18 cellular contexts compared by ENCODE assay signal in the genomic region with DNA sequence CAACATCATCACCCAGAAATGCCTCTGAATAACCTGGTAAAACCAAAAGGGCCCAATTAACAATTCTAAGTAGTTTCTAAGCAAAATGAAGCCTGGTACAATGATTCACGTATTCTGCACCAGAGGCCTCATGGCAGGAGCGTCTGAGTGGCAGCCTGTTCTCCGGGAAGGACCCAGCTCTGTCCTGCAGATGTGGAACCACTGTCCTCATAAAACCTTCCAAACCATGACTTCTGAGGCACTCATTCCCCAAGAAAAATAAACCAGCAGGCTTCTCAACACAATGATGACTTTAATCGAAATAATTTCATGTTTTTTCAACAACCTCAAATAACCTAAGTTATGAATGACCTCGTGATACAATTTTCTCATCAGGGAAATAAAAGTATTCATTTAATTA.
A peak's percentile ranks its signal among the peaks of the same experiment; 100 is the strongest.
DNase-seq lines count a peak whose midpoint lies in the region; ATAC-seq, FAIRE-seq and TF ChIP-seq lines count a peak whose summit lies in the region.
"Had no signal": no experiment of that assay in that cellular context is flagged by ENCODE, and none has a peak within 500 bp of the region (broad histone marks: within the 10 kb centered on the region; RNA-seq: fewer than 3 reads in every experiment).

No MANE protein-coding gene starts in this region.

- no peaks in the 10 kb centered on the region for H3K36me3 Mint-ChIP-seq in activated T-cell treated with anti-CD3 and anti-CD28 coated beads, Interleukin-2, amount 50 U/mL, for 72 hours (ENCODE audit: insufficient read depth in 2 of 2)
- H3K36me3 Mint-ChIP-seq in astrocyte (ENCODE audit: low read depth, unreplicated experiment) (peaks cover 13% of the 10 kb centered on the region), mesothelial cell of epicardium (no peaks in the 10 kb centered on the region)
- H3K36me3 Mint-ChIP-seq in naive thymus-derived CD4-positive, alpha-beta T cell, result peaks cover 0 to 16% (median 2%) of the 10 kb centered on the region in 5 donors
- H3K36me3 Mint-ChIP-seq: natural killer cell treated with Interleukin-12 subunit alpha and Interleukin-12 subunit beta and Interleukin-15 and Interleukin-18, amount 100 ng/mL, for 72 hours had no signal

- no peak for TF ChIP-seq POLR2A in vagina (IDR thresholded peaks at IDR 0.05)

- H3K27ac Mint-ChIP-seq in activated T-cell treated with anti-CD3 and anti-CD28 coated beads, Interleukin-2, amount 50 U/mL, for 72 hours, result peak overlapping the region; percentile 11
- no peak overlapping the region for H3K27ac Mint-ChIP-seq in astrocyte (ENCODE audit: unreplicated experiment)
- H3K27ac Mint-ChIP-seq in naive thymus-derived CD4-positive, alpha-beta T cell, result peak overlapping the region in 6 of 9 donors; percentile 20 to 83 (median 60)
- no peak overlapping the region for H3K27ac Mint-ChIP-seq in mesothelial cell of epicardium
- H3K27ac Mint-ChIP-seq: natural killer cell treated with Interleukin-12 subunit alpha and Interleukin-12 subunit beta and Interleukin-15 and Interleukin-18, amount 100 ng/mL, for 72 hours; stimulated activated naive CD8-positive, alpha-beta T cell treated with anti-CD3 and anti-CD28 coated beads, Interleukin-15, Interleukin-2, amounts not matched to agents 100 ng/mL and 50 ng/mL, for 24 hours had no signal

- POLR2A ChIA-PET in naive thymus-derived CD4-positive, alpha-beta T cell (lab: Charles Lee), result no interaction called here

- H3K4me1 Mint-ChIP-seq in activated T-cell treated with anti-CD3 and anti-CD28 coated beads, Interleukin-2, amount 50 U/mL, for 72 hours (ENCODE audit: low read depth), result peaks cover 84% of the 10 kb centered on the region
- H3K4me1 Mint-ChIP-seq in astrocyte (ENCODE audit: low read depth, unreplicated experiment) (peaks cover 60% of the 10 kb centered on the region), mesothelial cell of epicardium (peaks cover 62% of the 10 kb centered on the region)
- H3K4me1 Mint-ChIP-seq in naive thymus-derived CD4-positive, alpha-beta T cell, result peaks cover 71 to 96% (median 83%) of the 10 kb centered on the region in 7 donors

- peaks cover 58% of the 10 kb centered on the region for H4K20me1 ChIP-seq in astrocyte (ENCODE audit: insufficient read depth, low read length)

- H2AFZ ChIP-seq in astrocyte (ENCODE audit: low read depth, low read length), result no peak overlapping the region

- no peak for DNase-seq in activated T-cell treated with anti-CD3 and anti-CD28 coated beads, Interleukin-2, amount 50 U/mL, for 72 hours
- DNase-seq in activated T-cell treated with anti-CD3 and anti-CD28 coated beads for 4 hours (no peak), astrocyte (ENCODE audit: low read depth) (no peak), vagina (ENCODE audit: extremely low spot score in 2 of 2) (no peak), mesothelial cell of epicardium (ENCODE audit: low spot score in 2 of 2, unreplicated experiment in 2 of 2) (no peak), T-helper 1 cell (no peak), NCI-H2081 (lab: John Stamatoyannopoulos, UW) (no peak)
- DNase-seq in naive thymus-derived CD4-positive, alpha-beta T cell, result no peak
- DNase-seq: activated naive CD4-positive, alpha-beta T cell treated with Interleukin-2 at 50 U/mL for 16 hours; kidney; NCI-H1417 treated with DMSO at 0.1 percent for 48 hours; stimulated activated CD4-positive, alpha-beta T cell treated with anti-CD3 and anti-CD28 coated beads, Interleukin-15, amount 100 ng/mL, for 24 hours had no signal

- peaks cover 94% of the 10 kb centered on the region for H3K79me2 ChIP-seq in astrocyte (ENCODE audit: insufficient read depth, low read length)

- H3K4me3 ChIP-seq in astrocyte (ENCODE audit: insufficient read depth, low read depth, low read length) (no peak overlapping the region), vagina (no peak overlapping the region)
- H3K4me3 ChIP-seq in naive thymus-derived CD4-positive, alpha-beta T cell (ENCODE audit: low read length), result no peak overlapping the region

- intact Hi-C loops in naive thymus-derived CD4-positive, alpha-beta T cell (cut with micrococcal nuclease), result no loop called here
- intact Hi-C loops in vagina (cut with DNase I), result loop anchor here (10.0 kb wide), 1 partner anchor 88 kb away; the partner anchor contains the start of gene STK24

- H3K9me3 Mint-ChIP-seq in activated T-cell treated with anti-CD3 and anti-CD28 coated beads, Interleukin-2, amount 50 U/mL, for 72 hours, result no peaks in the 10 kb centered on the region
- H3K9me3 Mint-ChIP-seq in astrocyte (ENCODE audit: unreplicated experiment) (no peaks in the 10 kb centered on the region), mesothelial cell of epicardium (no peaks in the 10 kb centered on the region)
- peaks cover 0 to 1% (median 0%) of the 10 kb centered on the region in 11 donors for H3K9me3 Mint-ChIP-seq in naive thymus-derived CD4-positive, alpha-beta T cell
- H3K9me3 Mint-ChIP-seq: memory B cell; natural killer cell treated with Interleukin-12 subunit alpha and Interleukin-12 subunit beta and Interleukin-15 and Interleukin-18, amount 100 ng/mL, for 72 hours; stimulated activated naive CD8-positive, alpha-beta T cell treated with anti-CD3 and anti-CD28 coated beads, Interleukin-15, Interleukin-2, amounts not matched to agents 100 ng/mL and 50 ng/mL, for 24 hours had no signal

- no peak overlapping the region for H3K27ac ChIP-seq in astrocyte (ENCODE audit: low read depth, low read length)
- H3K27ac ChIP-seq in naive thymus-derived CD4-positive, alpha-beta T cell (ENCODE audit: low read depth, low read length), result no peak overlapping the region
- H3K27ac ChIP-seq in vagina, result peak overlapping the region; percentile 57

- CTCF ChIA-PET in naive thymus-derived CD4-positive, alpha-beta T cell (lab: Charles Lee), result interaction anchor here (1.1 kb wide), 1 partner anchor 165 kb away, joined by 4 read pairs; no protein-coding TSS in a partner anchor

- TF ChIP-seq CTCF in astrocyte (IDR thresholded peaks at IDR 0.05; ENCODE audit: insufficient read depth, low read depth, low read length), result no peak
- TF ChIP-seq CTCF in vagina (IDR thresholded peaks at IDR 0.05), result no peak
- TF ChIP-seq CTCF in mesothelial cell of epicardium (IDR thresholded peaks at IDR 0.05; ENCODE audit: unreplicated experiment), result no peak

- H3K4me2 ChIP-seq in astrocyte (ENCODE audit: low read length), result no peak overlapping the region

- H3K27me3 ChIP-seq in astrocyte (ENCODE audit: insufficient read depth, low read length) (no peaks in the 10 kb centered on the region), vagina (no peaks in the 10 kb centered on the region)
- no peaks in the 10 kb centered on the region for H3K27me3 ChIP-seq in naive thymus-derived CD4-positive, alpha-beta T cell (ENCODE audit: control insufficient read depth in 2 of 2, insufficient read depth in 2 of 2, low read length in 2 of 2)

- H3K4me1 ChIP-seq in astrocyte (ENCODE audit: insufficient read depth, low read length) (peaks cover 54% of the 10 kb centered on the region), vagina (peaks cover 97% of the 10 kb centered on the region)
- H3K4me1 ChIP-seq in naive thymus-derived CD4-positive, alpha-beta T cell (ENCODE audit: control insufficient read depth in 2 of 2, insufficient read depth in 2 of 2, low read length in 2 of 2), result peaks cover 26 to 36% of the 10 kb centered on the region in 2 donors

- peak overlapping the region in 1 of 2 donors; percentile 18 for H3K4me3 Mint-ChIP-seq in activated T-cell treated with anti-CD3 and anti-CD28 coated beads, Interleukin-2, amount 50 U/mL, for 72 hours
- H3K4me3 Mint-ChIP-seq in astrocyte (ENCODE audit: unreplicated experiment) (peak overlapping the region; percentile 24), mesothelial cell of epicardium (no peak overlapping the region)
- H3K4me3 Mint-ChIP-seq in naive thymus-derived CD4-positive, alpha-beta T cell, result no peak overlapping the region
- H3K4me3 Mint-ChIP-seq: natural killer cell treated with Interleukin-12 subunit alpha and Interleukin-12 subunit beta and Interleukin-15 and Interleukin-18, amount 100 ng/mL, for 72 hours; stimulated activated naive CD8-positive, alpha-beta T cell treated with anti-CD3 and anti-CD28 coated beads, Interleukin-15, Interleukin-2, amounts not matched to agents 100 ng/mL and 50 ng/mL, for 24 hours had no signal

- no peaks in the 10 kb centered on the region for H3K9me3 ChIP-seq in astrocyte (ENCODE audit: insufficient read depth, low read depth, low read length)
- no peaks in the 10 kb centered on the region for H3K9me3 ChIP-seq in naive thymus-derived CD4-positive, alpha-beta T cell (ENCODE audit: control insufficient read depth in 2 of 3, low read length in 3 of 3)
- H3K9me3 ChIP-seq in vagina, result no peaks in the 10 kb centered on the region

- H3K36me3 ChIP-seq in astrocyte (ENCODE audit: insufficient read depth, low read length) (no peaks in the 10 kb centered on the region), vagina (no peaks in the 10 kb centered on the region)
- H3K36me3 ChIP-seq in naive thymus-derived CD4-positive, alpha-beta T cell (ENCODE audit: control insufficient read depth in 2 of 3, insufficient read depth in 3 of 3, low read length in 3 of 3), result peaks cover 0 to under 1% (median 0%) of the 10 kb centered on the region in 3 experiments

- ATAC-seq in activated T-cell treated with anti-CD3 and anti-CD28 coated beads, Interleukin-2, amount 50 U/mL, for 72 hours (replicated peaks in 1 of 2), result no peak
- no peak for ATAC-seq in naive thymus-derived CD4-positive, alpha-beta T cell
- ATAC-seq: esophagus mucosa; HCT116; natural killer cell treated with Interleukin-12 subunit alpha and Interleukin-12 subunit beta and Interleukin-15 and Interleukin-18, amount 100 ng/mL, for 72 hours; Right ventricle myocardium inferior had no signal

- no peaks in the 10 kb centered on the region for H3K27me3 Mint-ChIP-seq in activated T-cell treated with anti-CD3 and anti-CD28 coated beads, Interleukin-2, amount 50 U/mL, for 72 hours (ENCODE audit: low read depth)
- H3K27me3 Mint-ChIP-seq in astrocyte (ENCODE audit: low read depth, unreplicated experiment) (no peaks in the 10 kb centered on the region), mesothelial cell of epicardium (ENCODE audit: low read depth) (no peaks in the 10 kb centered on the region)
- no peaks in the 10 kb centered on the region for H3K27me3 Mint-ChIP-seq in naive thymus-derived CD4-positive, alpha-beta T cell
- H3K27me3 Mint-ChIP-seq: memory B cell; natural killer cell treated with Interleukin-12 subunit alpha and Interleukin-12 subunit beta and Interleukin-15 and Interleukin-18, amount 100 ng/mL, for 72 hours; stimulated activated naive CD8-positive, alpha-beta T cell treated with anti-CD3 and anti-CD28 coated beads, Interleukin-15, Interleukin-2, amounts not matched to agents 100 ng/mL and 50 ng/mL, for 24 hours had no signal

- FAIRE-seq in astrocyte (lab: Jason Lieb, UNC), result peak; percentile 20
- FAIRE-seq: kidney had no signal

- no peak overlapping the region for H3K9ac ChIP-seq in astrocyte (ENCODE audit: low read length)

Comparison
In these comparisons a context has a peak if more than half of its experiments do, and no peak if none do; other contexts are left out.
1. H3K27ac Mint-ChIP-seq: peak in activated T-cell treated with anti-CD3 and anti-CD28 coated beads, Interleukin-2, amount 50 U/mL, for 72 hours (single experiment) and naive thymus-derived CD4-positive, alpha-beta T cell (6 of 9); none in astrocyte (single experiment) and mesothelial cell of epicardium (single experiment).